36 cellular contexts compared by ENCODE assay signal in genomic region chr20:32958574-32958973, GRCh38. TPM values are rescaled to one million over a fixed set of nuclear protein-coding genes. Genes with fewer than 3 reads are reported as not detected.
"Had no signal": no experiment of that assay in that cellular context is flagged by ENCODE, and none has a peak within 500 bp of the region (broad histone marks: within the 10 kb centered on the region; RNA-seq: fewer than 3 reads in every experiment).

No MANE protein-coding gene starts in this region.

- DNase-seq: activated B cell treated with CpG ODN at 0.5 μM for 24 hours; activated CD4-positive, alpha-beta T cell treated with anti-CD3 and anti-CD28 coated beads for 48 hours; activated CD4-positive, alpha-beta T cell treated with anti-CD3 and anti-CD28 coated beads, Interleukin-2, amount 50 U/mL, for 1 hour; activated CD4-positive, alpha-beta T cell treated with anti-CD3 and anti-CD28 coated beads, Interleukin-2, amount 50 U/mL, for 48 hours; activated CD8-positive, alpha-beta memory T cell treated with anti-CD3 and anti-CD28 coated beads for 24 hours; activated CD8-positive, alpha-beta T cell treated with anti-CD3 and anti-CD28 coated beads for 36 hours; activated effector memory CD4-positive, alpha-beta T cell treated with anti-CD3 and anti-CD28 coated beads, Interleukin-2, amount 50 U/mL, for 16 hours; activated naive CD4-positive, alpha-beta T cell treated with anti-CD3 and anti-CD28 coated beads, Interleukin-2, amount 10 ng/mL, durations not matched to agents 7 days and 5 days; activated naive CD8-positive, alpha-beta T cell treated with anti-CD3 and anti-CD28 coated beads, Interleukin-2, amount 10 ng/mL, durations not matched to agents 7 days and 5 days; activated T-cell treated with anti-CD3 and anti-CD28 coated beads, Interleukin-2, amount 50 U/mL, for 4 hours; central memory CD4-positive, alpha-beta T cell; cerebellar nuclear complex; colonic mucosa; effector CD8-positive, alpha-beta T cell; esophagus squamous epithelium; foreskin melanocyte; SW 1271; T-cell; T1000; WERI-Rb-1 had no signal

- ATAC-seq: activated CD4-positive, CD25-positive, alpha-beta regulatory T cell treated with anti-CD3 and anti-CD28 coated beads, Interleukin-2, amount 50 U/mL, for 24 hours; activated CD8-positive, alpha-beta T cell treated with anti-CD3 and anti-CD28 coated beads for 36 hours; activated naive CD4-positive, alpha-beta T cell treated with anti-CD3 and anti-CD28 coated beads, Interleukin-2, amount 50 U/mL, for 72 hours; activated T-cell treated with anti-CD3 and anti-CD28 coated beads, Interleukin-2, amount 50 U/mL, for 4 hours; gastroesophageal sphincter; T-cell had no signal

- H3K36me3 ChIP-seq: ascending aorta, breast epithelium, cardiac muscle cell, colonic mucosa, esophagus squamous epithelium, gastroesophageal sphincter, WERI-Rb-1 had no signal

- H3K4me1 ChIP-seq: ascending aorta, breast epithelium, colonic mucosa, esophagus squamous epithelium, gastroesophageal sphincter had no signal

- H3K27me3 ChIP-seq: ascending aorta, breast epithelium, cardiac muscle cell, colonic mucosa had no signal

- H3K9me3 ChIP-seq: colonic mucosa had no signal

- H3K4me3 ChIP-seq: ascending aorta, breast epithelium, cardiac muscle cell, colonic mucosa, esophagus squamous epithelium, gastroesophageal sphincter had no signal

- H3K27ac ChIP-seq: ascending aorta, breast epithelium, cardiac muscle cell, colonic mucosa, epithelial cell of prostate, esophagus squamous epithelium, gastroesophageal sphincter, WERI-Rb-1 had no signal

RNA-seq across cellular contexts. Expression of gene SUN5, which starts 45.7 kb away (rescaled TPM):
- total RNA-seq: activated B cell treated with CpG ODN at 0.5 μM for 24 hours; activated CD8-positive, alpha-beta T cell treated with anti-CD3 and anti-CD28 coated beads for 36 hours; activated naive CD4-positive, alpha-beta T cell treated with anti-CD3 and anti-CD28 coated beads, Interleukin-2, amount 50 U/mL, for 72 hours; activated naive CD8-positive, alpha-beta T cell treated with anti-CD3 and anti-CD28 coated beads, Interleukin-2, amount 10 ng/mL, durations not matched to agents 7 days and 5 days; activated T-cell treated with anti-CD3 and anti-CD28 coated beads, Interleukin-2, amount 50 U/mL, for 4 hours; activated T-helper 1 cell treated with anti-CD3 and anti-CD28 coated beads, Interleukin-12 subunit alpha, Interleukin-12 subunit beta, Interleukin-2, Interleukin-4 antibody, amounts not matched to agents 30 ng/mL and 10 ng/mL and 1 ng/mL, durations not matched to agents 14 hours and 24 hours and 36 hours; activated T-helper 2 cell treated with anti-CD3 and anti-CD28 coated beads, Interferon-gamma antibody, Interleukin-2, Interleukin-4, amounts not matched to agents 10 μg/mL and 5 μg/mL and 100 μg/mL, durations not matched to agents 14 hours and 24 hours and 36 hours; ascending aorta; breast epithelium; cardiac muscle cell; colonic mucosa; dermis microvascular lymphatic vessel endothelial cell; endothelial cell of umbilical vein; esophagus squamous epithelium; fibroblast of lung; fibroblast of villous mesenchyme; gastroesophageal sphincter; glomerular endothelial cell; T-cell; T-helper 2 cell treated with Interferon-gamma antibody and Interleukin-4, amounts not matched to agents 100 ng/mL and 5 ng/mL, for 36 hours had no signal
- polyA plus RNA-seq: cardiac muscle cell, endothelial cell of umbilical vein, esophagus, fibroblast of lung had no signal

RNA-seq across cellular contexts. Expression of gene BPIFB2, which starts 48.9 kb away (rescaled TPM):
- total RNA-seq: activated B cell treated with CpG ODN at 0.5 μM for 24 hours; activated CD8-positive, alpha-beta T cell treated with anti-CD3 and anti-CD28 coated beads for 36 hours; activated naive CD4-positive, alpha-beta T cell treated with anti-CD3 and anti-CD28 coated beads, Interleukin-2, amount 50 U/mL, for 72 hours; activated naive CD8-positive, alpha-beta T cell treated with anti-CD3 and anti-CD28 coated beads, Interleukin-2, amount 10 ng/mL, durations not matched to agents 7 days and 5 days; activated T-helper 1 cell treated with anti-CD3 and anti-CD28 coated beads, Interleukin-12 subunit alpha, Interleukin-12 subunit beta, Interleukin-2, Interleukin-4 antibody, amounts not matched to agents 30 ng/mL and 10 ng/mL and 1 ng/mL, durations not matched to agents 14 hours and 24 hours and 36 hours; activated T-helper 2 cell treated with anti-CD3 and anti-CD28 coated beads, Interferon-gamma antibody, Interleukin-2, Interleukin-4, amounts not matched to agents 10 μg/mL and 5 μg/mL and 100 μg/mL, durations not matched to agents 14 hours and 24 hours and 36 hours; ascending aorta; cardiac muscle cell; dermis microvascular lymphatic vessel endothelial cell; endothelial cell of umbilical vein; fibroblast of lung; fibroblast of villous mesenchyme; glomerular endothelial cell; T-helper 2 cell treated with Interferon-gamma antibody and Interleukin-4, amounts not matched to agents 100 ng/mL and 5 ng/mL, for 36 hours had no signal
- polyA plus RNA-seq: cardiac muscle cell, endothelial cell of umbilical vein, fibroblast of lung had no signal
